9 cellular contexts compared by ENCODE assay signal in the genomic region with DNA sequence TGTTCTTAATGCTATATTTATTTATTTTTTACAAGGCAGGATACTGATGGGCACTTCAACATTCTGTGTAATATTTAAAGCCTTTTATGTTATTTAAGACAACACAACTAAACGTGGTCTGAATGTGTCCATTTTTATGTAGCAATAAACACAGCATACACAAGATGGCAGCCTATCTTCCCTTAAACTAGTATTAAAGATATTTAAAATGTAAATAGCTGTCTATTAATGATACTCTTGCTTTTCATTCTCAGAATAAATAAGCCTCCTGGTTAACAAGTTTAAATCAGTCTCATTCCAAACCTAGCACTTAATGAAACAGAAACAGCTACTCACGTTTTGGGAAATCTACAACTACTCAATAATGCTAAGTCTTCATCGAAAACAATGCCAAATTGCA.
DNase-seq lines count a peak whose midpoint lies in the region; ATAC-seq and TF ChIP-seq lines count a peak whose summit lies in the region.
"Had no signal": no experiment of that assay in that cellular context is flagged by ENCODE, and none has a peak within 500 bp of the region (broad histone marks: within the 10 kb centered on the region; RNA-seq: fewer than 3 reads in every experiment).

No MANE protein-coding gene starts in this region.

- no peaks in the 10 kb centered on the region for H3K27me3 ChIP-seq in ascending aorta
- H3K27me3 ChIP-seq: right lobe of liver had no signal

- no peak overlapping the region for H3K4me3 ChIP-seq in ascending aorta
- H3K4me3 ChIP-seq: right lobe of liver had no signal

- H3K9me3 ChIP-seq in ascending aorta, result no peaks in the 10 kb centered on the region
- H3K9me3 ChIP-seq: right lobe of liver had no signal

- no peaks in the 10 kb centered on the region for H3K4me1 ChIP-seq in ascending aorta

- no peaks in the 10 kb centered on the region for H3K36me3 ChIP-seq in ascending aorta
- H3K36me3 ChIP-seq: right lobe of liver had no signal

- no peak for TF ChIP-seq CTCF in ascending aorta (IDR thresholded peaks at IDR 0.05)

- peak; percentile 55 for DNase-seq in COR-L47 (lab: John Stamatoyannopoulos, UW)
- DNase-seq in NCI-H69 (lab: John Stamatoyannopoulos, UW), result peak; percentile 64
- peak; percentile 36 for DNase-seq in fibroblast of peridontal ligament (ENCODE audit: extremely low read depth)
- DNase-seq in activated naive CD4-positive, alpha-beta T cell treated with Interleukin-2 at 50 U/mL for 16 hours, result no peak
- no peak for DNase-seq in ascending aorta (ENCODE audit: low spot score in 2 of 2)

- ATAC-seq in GM21737 (IDR thresholded peaks at IDR 0.05; ENCODE audit: unreplicated experiment) (peak; percentile 55), HG03095 (IDR thresholded peaks at IDR 0.05; ENCODE audit: unreplicated experiment) (no peak), GM18870 (IDR thresholded peaks at IDR 0.05; ENCODE audit: unreplicated experiment) (no peak)

- intact Hi-C loops in ascending aorta (cut with DNase I), result no loop called here

- no peak overlapping the region for H3K27ac ChIP-seq in ascending aorta
- H3K27ac ChIP-seq: right lobe of liver had no signal

Comparison
In these comparisons a context has a peak if more than half of its experiments do, and no peak if none do; other contexts are left out.
1. DNase-seq: peak in COR-L47 (single experiment), NCI-H69 (single experiment) and fibroblast of peridontal ligament (single experiment); none in activated naive CD4-positive, alpha-beta T cell treated with Interleukin-2 at 50 U/mL for 16 hours (single experiment) and ascending aorta (0 of 2).